In the genomic region with DNA sequence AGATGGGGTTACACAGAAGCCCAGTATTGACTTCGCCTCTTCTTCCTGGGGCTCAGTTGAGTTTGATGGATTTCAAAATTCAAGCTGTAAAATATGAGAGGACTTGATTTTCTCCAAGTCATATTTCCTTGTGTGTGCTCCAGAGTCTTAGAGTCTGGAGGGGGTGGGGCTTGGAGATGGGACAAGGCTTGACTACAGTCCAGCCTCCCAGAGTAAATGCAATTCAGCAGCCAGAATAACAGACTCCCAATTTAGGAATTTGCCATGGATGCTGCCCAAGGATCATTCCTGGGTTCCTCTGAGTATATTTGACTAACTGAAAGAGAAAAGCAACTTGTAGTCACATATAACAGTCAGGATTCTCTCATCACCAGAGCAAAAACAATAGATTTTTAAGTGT, we compare ENCODE assay signal across 19 cellular contexts. TPM values are rescaled to one million over a fixed set of nuclear protein-coding genes. Genes with fewer than 3 reads are reported as not detected.
DNase-seq lines count a peak whose midpoint lies in the region; ATAC-seq, FAIRE-seq and TF ChIP-seq lines count a peak whose summit lies in the region.
"Had no signal": no experiment of that assay in that cellular context is flagged by ENCODE, and none has a peak within 500 bp of the region (broad histone marks: within the 10 kb centered on the region; RNA-seq: fewer than 3 reads in every experiment).

No MANE protein-coding gene starts in this region.

- H3K9ac ChIP-seq in mesenchymal stem cell (ENCODE audit: low read length): peak overlapping the region; percentile 21
- no peak overlapping the region for H3K9ac ChIP-seq in smooth muscle cell (ENCODE audit: low read depth)

- H4K20me1 ChIP-seq in smooth muscle cell (ENCODE audit: low read depth) (no peaks in the 10 kb centered on the region), GM23338 (replicated peaks; ENCODE audit: insufficient read depth) (no peaks in the 10 kb centered on the region)

- H3K27me3 ChIP-seq in mesenchymal stem cell (ENCODE audit: control insufficient read depth in 1 of 2, insufficient read depth in 1 of 2, low read length in 2 of 2) (no peaks in the 10 kb centered on the region), thoracic aorta (replicated peaks; ENCODE audit: insufficient read depth) (no peaks in the 10 kb centered on the region), smooth muscle cell (ENCODE audit: low read depth) (no peaks in the 10 kb centered on the region), GM23338 (ENCODE audit: insufficient read depth) (no peaks in the 10 kb centered on the region)

- H3K27ac Mint-ChIP-seq in GM23338: no peak overlapping the region
- H3K27ac Mint-ChIP-seq: activated B cell treated with CpG ODN at 0.5 μM for 24 hours; naive thymus-derived CD4-positive, alpha-beta T cell had no signal

- WGBS in mesenchymal stem cell: 88% methylated on average over 1 of the region's 1 CpG
- WGBS in smooth muscle cell (ENCODE audit: low lambda C conversion rate): 94% methylated on average over 1 of the region's 1 CpG

- no peak overlapping the region for H3K4me3 ChIP-seq in mesenchymal stem cell (ENCODE audit: insufficient read depth in 1 of 2, low read depth in 1 of 2, low read length in 2 of 2)
- H3K4me3 ChIP-seq in thoracic aorta: no peak overlapping the region
- no peak overlapping the region for H3K4me3 ChIP-seq in smooth muscle cell
- no peak overlapping the region for H3K4me3 ChIP-seq in GM23338
- H3K4me3 ChIP-seq: GM12878, skin epidermis had no signal

- TF ChIP-seq CTCF in thoracic aorta (IDR thresholded peaks at IDR 0.05): no peak
- TF ChIP-seq CTCF in smooth muscle cell (IDR thresholded peaks at IDR 0.05; ENCODE audit: borderline replicate concordance, insufficient read depth, poor library complexity, severe bottlenecking): no peak
- TF ChIP-seq CTCF in GM23338 (conservative IDR thresholded peaks at IDR 0.05; ENCODE audit: low read depth in 2 of 2): no peak
- no peak for TF ChIP-seq CTCF in D721Med (IDR thresholded peaks at IDR 0.05; ENCODE audit: insufficient read depth, missing control alignments)

- H3K4me1 Mint-ChIP-seq in GM23338: peaks cover 10% of the 10 kb centered on the region
- H3K4me1 Mint-ChIP-seq: activated B cell treated with CpG ODN at 0.5 μM for 24 hours had no signal

- H3K4me1 ChIP-seq in mesenchymal stem cell (ENCODE audit: control insufficient read depth, insufficient read depth, low read depth, low read length): no peaks in the 10 kb centered on the region
- H3K4me1 ChIP-seq in thoracic aorta (ENCODE audit: control insufficient read depth in 1 of 2, low read depth in 2 of 2): peaks cover 0 to 4% of the 10 kb centered on the region in 2 donors
- no peaks in the 10 kb centered on the region for H3K4me1 ChIP-seq in smooth muscle cell (ENCODE audit: low read depth)
- peaks cover 21% of the 10 kb centered on the region for H3K4me1 ChIP-seq in GM23338 (ENCODE audit: insufficient read depth)

- H3K27ac ChIP-seq in mesenchymal stem cell (ENCODE audit: low read length, poor library complexity, severe bottlenecking) (no peak overlapping the region), thoracic aorta (no peak overlapping the region), smooth muscle cell (ENCODE audit: low read depth) (no peak overlapping the region), GM23338 (ENCODE audit: low read depth) (no peak overlapping the region)
- H3K27ac ChIP-seq: C4-2B, skin epidermis had no signal

- H3F3A ChIP-seq in smooth muscle cell (ENCODE audit: low read depth): no peaks in the 10 kb centered on the region
- H3F3A ChIP-seq in GM23338 (replicated peaks; ENCODE audit: low read depth): peaks cover 5% of the 10 kb centered on the region

- H3K18ac ChIP-seq in mesenchymal stem cell (ENCODE audit: low read depth in 1 of 2, low read length in 2 of 2): no peak overlapping the region

- H3K4me2 ChIP-seq in mesenchymal stem cell (ENCODE audit: low read length, poor library complexity, severe bottlenecking): no peak overlapping the region
- H3K4me2 ChIP-seq in smooth muscle cell: no peak overlapping the region
- no peak overlapping the region for H3K4me2 ChIP-seq in GM23338

- H2AK5ac ChIP-seq in mesenchymal stem cell (ENCODE audit: low read length, severe bottlenecking): no peak overlapping the region

- H3K9me3 ChIP-seq in mesenchymal stem cell (ENCODE audit: control insufficient read depth, low read length) (no peaks in the 10 kb centered on the region), thoracic aorta (no peaks in the 10 kb centered on the region), smooth muscle cell (replicated peaks; ENCODE audit: low read depth) (no peaks in the 10 kb centered on the region)

- H3K79me2 ChIP-seq in smooth muscle cell (ENCODE audit: low read depth) (no peaks in the 10 kb centered on the region), GM23338 (replicated peaks; ENCODE audit: insufficient read depth) (no peaks in the 10 kb centered on the region)

- no peaks in the 10 kb centered on the region for H3K36me3 Mint-ChIP-seq in GM23338 (ENCODE audit: low read depth)

- no peak overlapping the region for H3K4ac ChIP-seq in mesenchymal stem cell (ENCODE audit: low read depth in 1 of 2, low read length in 2 of 2)

- no peak for FAIRE-seq in D721Med (lab: Jason Lieb, UNC)
- FAIRE-seq: GM12878, kidney had no signal

- no peaks in the 10 kb centered on the region for H3K9me2 ChIP-seq in GM23338 (ENCODE audit: insufficient read depth)

- H3K4me3 Mint-ChIP-seq in GM23338: no peak overlapping the region
- H3K4me3 Mint-ChIP-seq: activated B cell treated with CpG ODN at 0.5 μM for 24 hours; naive thymus-derived CD4-positive, alpha-beta T cell had no signal

- ATAC-seq in thoracic aorta (ENCODE audit: insufficient number of reproducible peaks, low FRiP score, low read depth) (peak; percentile 51), GM23338 (no peak), GM21526 (IDR thresholded peaks at IDR 0.05; ENCODE audit: low FRiP score, unreplicated experiment) (no peak)
- ATAC-seq: GM12878; naive thymus-derived CD4-positive, alpha-beta T cell; Panc1 had no signal

- no peak overlapping the region for H4K8ac ChIP-seq in mesenchymal stem cell (ENCODE audit: low read length)

- H2BK5ac ChIP-seq in mesenchymal stem cell (ENCODE audit: low read depth, low read length, poor library complexity, severe bottlenecking): no peak overlapping the region

- no peaks in the 10 kb centered on the region for H3K27me3 Mint-ChIP-seq in GM23338 (ENCODE audit: insufficient read depth, low read depth, poor library complexity)
- H3K27me3 Mint-ChIP-seq: activated B cell treated with CpG ODN at 0.5 μM for 24 hours had no signal

- DNase-seq in GM04504 (ENCODE audit: low read depth) (peak; percentile 24), fibroblast of peridontal ligament (ENCODE audit: extremely low read depth) (peak; percentile 95), mesenchymal stem cell (no peak), thoracic aorta (ENCODE audit: low spot score) (peak; percentile 52), smooth muscle cell (lab: John Stamatoyannopoulos, UW; ENCODE audit: unreplicated experiment) (no peak), GM23338 (ENCODE audit: low spot score) (no peak), D721Med (ENCODE audit: insufficient read length, low spot score) (no peak)
- DNase-seq: activated B cell treated with CpG ODN at 0.5 μM for 24 hours; activated effector memory CD4-positive, alpha-beta T cell treated with anti-CD3 and anti-CD28 coated beads, Interleukin-2, amount 50 U/mL, for 16 hours; DMS79 treated with DMSO at 0.1 percent for 48 hours; kidney; naive thymus-derived CD4-positive, alpha-beta T cell; NCI-H2029 treated with DMSO at 0.1 percent for 48 hours; stimulated activated naive CD4-positive, alpha-beta T cell treated with Interleukin-2 at 50 U/mL for 16 hours had no signal

- no peaks in the 10 kb centered on the region for H3K36me3 ChIP-seq in mesenchymal stem cell (ENCODE audit: control insufficient read depth in 1 of 2, insufficient read depth in 2 of 2, low read depth in 1 of 2, low read length in 2 of 2)
- H3K36me3 ChIP-seq in thoracic aorta: no peaks in the 10 kb centered on the region
- H3K36me3 ChIP-seq in smooth muscle cell (ENCODE audit: low read depth): no peaks in the 10 kb centered on the region
- H3K36me3 ChIP-seq in GM23338 (ENCODE audit: insufficient read depth): no peaks in the 10 kb centered on the region

- H2AFZ ChIP-seq in mesenchymal stem cell (ENCODE audit: low read depth, low read length) (no peak overlapping the region), smooth muscle cell (ENCODE audit: low read depth) (no peak overlapping the region), GM23338 (no peak overlapping the region)

- no peak overlapping the region for H2BK15ac ChIP-seq in mesenchymal stem cell (ENCODE audit: low read depth, poor library complexity, severe bottlenecking)

- no peak overlapping the region for H2BK120ac ChIP-seq in mesenchymal stem cell (ENCODE audit: low read depth, low read length)

- H3K14ac ChIP-seq in mesenchymal stem cell (ENCODE audit: low read length in 2 of 2): no peak overlapping the region

- H4K91ac ChIP-seq in mesenchymal stem cell (ENCODE audit: low read length): no peak overlapping the region

- H2BK12ac ChIP-seq in mesenchymal stem cell (ENCODE audit: low read length in 2 of 2): no peak overlapping the region

- H3K79me1 ChIP-seq in mesenchymal stem cell (replicated peaks; ENCODE audit: low read length, poor library complexity, severe bottlenecking): no peaks in the 10 kb centered on the region

- no peaks in the 10 kb centered on the region for H3K9me3 Mint-ChIP-seq in GM23338
- H3K9me3 Mint-ChIP-seq: activated B cell treated with CpG ODN at 0.5 μM for 24 hours had no signal

- H3K23ac ChIP-seq in mesenchymal stem cell (ENCODE audit: low read length in 2 of 2): no peak overlapping the region

TF ChIP-seq in GM23338, 12 proteins besides CTCF, POLR2A, EP300 and RAD21 (continues in another document):
- no peak for TF ChIP-seq EZH2phosphoT487 (IDR thresholded peaks at IDR 0.05; ENCODE audit: unreplicated experiment)

RNA-seq across cellular contexts. Expression of a gene that starts 53.7 kb away (rescaled TPM):
- 55.7 TPM for polyA plus RNA-seq in mesenchymal stem cell (2013, experiment 1 of 2)
- 54.9 TPM for polyA plus RNA-seq in mesenchymal stem cell (2013, experiment 2 of 2)
- total RNA-seq in thoracic aorta (10 to 100 TPM; 63.4 to 82.6 TPM), smooth muscle cell (96.9 and 183 TPM in 2 replicates)
- polyA plus RNA-seq in smooth muscle cell (135 and 137 TPM in 2 replicates), GM23338 (2016; fragmentation: Nextera tagmentation; extraction: Ambion mirVana) (457 and 461 TPM in 2 replicates)
- 205 and 212 TPM in 2 replicates for total RNA-seq in GM23338 (2014; rRNA removed; shearing (Covaris generic))

Comparison
In these comparisons a context has a peak if more than half of its experiments do, and no peak if none do; other contexts are left out.
1. DNase-seq: peak in GM04504 (single experiment), fibroblast of peridontal ligament (single experiment) and thoracic aorta (single experiment); none in mesenchymal stem cell (single experiment), smooth muscle cell (single experiment), GM23338 (single experiment) and D721Med (single experiment).